ENCODE assay signal across 16 cellular contexts in genomic region chr1:158115126-158115525, GRCh38.
DNase-seq lines count a peak whose midpoint lies in the region; ATAC-seq, FAIRE-seq and TF ChIP-seq lines count a peak whose summit lies in the region.
"Had no signal": no experiment of that assay in that cellular context is flagged by ENCODE, and none has a peak within 500 bp of the region (broad histone marks: within the 10 kb centered on the region; RNA-seq: fewer than 3 reads in every experiment).

No MANE protein-coding gene starts in this region.

- POLR2A ChIA-PET in activated CD4-positive, alpha-beta memory T cell treated with anti-CD3 and anti-CD28 coated beads for 36 hours (lab: Charles Lee), result no interaction called here

- ATAC-seq in GM18870 (IDR thresholded peaks at IDR 0.05; ENCODE audit: unreplicated experiment) (peak; percentile 92), GM21737 (IDR thresholded peaks at IDR 0.05; ENCODE audit: unreplicated experiment) (peak; percentile 67), HG03354 (IDR thresholded peaks at IDR 0.05; ENCODE audit: poor library complexity, severe bottlenecking, unreplicated experiment) (peak; percentile 84)
- ATAC-seq: stimulated activated effector memory CD8-positive, alpha-beta T cell treated with anti-CD3 and anti-CD28 coated beads, Interleukin-12 subunit alpha, Interleukin-12 subunit beta, amount 100 ng/mL, for 72 hours had no signal

- no peak for DNase-seq in mesenchymal stem cell
- no peak for DNase-seq in frontal cortex (ENCODE audit: low spot score in 2 of 2)
- no peak for DNase-seq in D721Med (ENCODE audit: insufficient read length, low spot score)
- DNase-seq in activated CD4-positive, alpha-beta memory T cell treated with anti-CD3 and anti-CD28 coated beads for 36 hours, result no peak
- no peak for DNase-seq in activated T-helper 1 cell treated with anti-CD3 and anti-CD28 coated beads, Interleukin-12 subunit alpha, Interleukin-12 subunit beta, Interleukin-2, Interleukin-4 antibody, amounts not matched to agents 30 ng/mL and 10 ng/mL and 1 ng/mL, durations not matched to agents 14 hours and 24 hours and 36 hours (ENCODE audit: low spot score)
- DNase-seq: activated effector memory CD4-positive, alpha-beta T cell treated with Interleukin-2 at 50 U/mL for 16 hours; brain microvascular endothelial cell; CD4-positive, CD25-positive, alpha-beta regulatory T cell; GF-D8; mesendoderm; NCI-H510A had no signal

- no peak overlapping the region for H3K27ac Mint-ChIP-seq in activated CD4-positive, alpha-beta memory T cell treated with anti-CD3 and anti-CD28 coated beads for 36 hours
- H3K27ac Mint-ChIP-seq in activated T-helper 1 cell treated with anti-CD3 and anti-CD28 coated beads, Interleukin-12 subunit alpha, Interleukin-12 subunit beta, Interleukin-2, Interleukin-4 antibody, amounts not matched to agents 30 ng/mL and 10 ng/mL and 1 ng/mL, durations not matched to agents 14 hours and 24 hours and 36 hours, result no peak overlapping the region
- H3K27ac Mint-ChIP-seq: CD4-positive, CD25-positive, alpha-beta regulatory T cell; stimulated activated effector memory CD8-positive, alpha-beta T cell treated with anti-CD3 and anti-CD28 coated beads, Interleukin-12 subunit alpha, Interleukin-12 subunit beta, amount 100 ng/mL, for 72 hours had no signal

- peaks cover 22% of the 10 kb centered on the region for H3K4me1 ChIP-seq in mesenchymal stem cell (ENCODE audit: control insufficient read depth, insufficient read depth, low read depth, low read length)
- H3K4me1 ChIP-seq: parathyroid adenoma had no signal

- no peak overlapping the region for H3K18ac ChIP-seq in mesenchymal stem cell (ENCODE audit: low read depth in 1 of 2, low read length in 2 of 2)

- H2AFZ ChIP-seq in mesenchymal stem cell (ENCODE audit: low read depth, low read length), result no peak overlapping the region
- H2AFZ ChIP-seq: parathyroid adenoma had no signal

- FAIRE-seq in frontal cortex (lab: Jason Lieb, UNC) (no peak), D721Med (lab: Jason Lieb, UNC) (no peak)

- H3K9me3 Mint-ChIP-seq in activated CD4-positive, alpha-beta memory T cell treated with anti-CD3 and anti-CD28 coated beads for 36 hours, result no peaks in the 10 kb centered on the region
- no peaks in the 10 kb centered on the region for H3K9me3 Mint-ChIP-seq in activated T-helper 1 cell treated with anti-CD3 and anti-CD28 coated beads, Interleukin-12 subunit alpha, Interleukin-12 subunit beta, Interleukin-2, Interleukin-4 antibody, amounts not matched to agents 30 ng/mL and 10 ng/mL and 1 ng/mL, durations not matched to agents 14 hours and 24 hours and 36 hours
- H3K9me3 Mint-ChIP-seq: stimulated activated effector memory CD8-positive, alpha-beta T cell treated with anti-CD3 and anti-CD28 coated beads, Interleukin-12 subunit alpha, Interleukin-12 subunit beta, amount 100 ng/mL, for 72 hours had no signal

- H3K4me2 ChIP-seq in mesenchymal stem cell (ENCODE audit: low read length, poor library complexity, severe bottlenecking), result no peak overlapping the region

- no peak overlapping the region for H3K9ac ChIP-seq in mesenchymal stem cell (ENCODE audit: low read length)
- H3K9ac ChIP-seq: parathyroid adenoma had no signal

- intact Hi-C loops in activated CD4-positive, alpha-beta memory T cell treated with anti-CD3 and anti-CD28 coated beads for 36 hours (cut with micrococcal nuclease), result loop anchor here (10.0 kb wide), 1 partner anchor 60 kb away; no protein-coding TSS in a partner anchor
- intact Hi-C loops in activated T-helper 1 cell treated with anti-CD3 and anti-CD28 coated beads, Interleukin-12 subunit alpha, Interleukin-12 subunit beta, Interleukin-2, Interleukin-4 antibody, amounts not matched to agents 30 ng/mL and 10 ng/mL and 1 ng/mL, durations not matched to agents 14 hours and 24 hours and 36 hours (cut with micrococcal nuclease), result no loop called here

- H3K36me3 Mint-ChIP-seq in activated CD4-positive, alpha-beta memory T cell treated with anti-CD3 and anti-CD28 coated beads for 36 hours, result no peaks in the 10 kb centered on the region
- no peaks in the 10 kb centered on the region for H3K36me3 Mint-ChIP-seq in activated T-helper 1 cell treated with anti-CD3 and anti-CD28 coated beads, Interleukin-12 subunit alpha, Interleukin-12 subunit beta, Interleukin-2, Interleukin-4 antibody, amounts not matched to agents 30 ng/mL and 10 ng/mL and 1 ng/mL, durations not matched to agents 14 hours and 24 hours and 36 hours (ENCODE audit: low read depth)
- H3K36me3 Mint-ChIP-seq: CD4-positive, CD25-positive, alpha-beta regulatory T cell; stimulated activated effector memory CD8-positive, alpha-beta T cell treated with anti-CD3 and anti-CD28 coated beads, Interleukin-12 subunit alpha, Interleukin-12 subunit beta, amount 100 ng/mL, for 72 hours had no signal

- H3K27me3 ChIP-seq in mesenchymal stem cell (ENCODE audit: control insufficient read depth in 1 of 2, insufficient read depth in 1 of 2, low read length in 2 of 2), result peaks cover 0 to 5% of the 10 kb centered on the region in 2 experiments

- no peak overlapping the region for H3K14ac ChIP-seq in mesenchymal stem cell (ENCODE audit: low read length in 2 of 2)

- no peak overlapping the region for H2BK15ac ChIP-seq in mesenchymal stem cell (ENCODE audit: low read depth, poor library complexity, severe bottlenecking)

- peak overlapping the region; percentile 59 for H2AK5ac ChIP-seq in mesenchymal stem cell (ENCODE audit: low read length, severe bottlenecking)

- peaks cover 52% of the 10 kb centered on the region for H3K27me3 Mint-ChIP-seq in activated CD4-positive, alpha-beta memory T cell treated with anti-CD3 and anti-CD28 coated beads for 36 hours
- peaks cover 51% of the 10 kb centered on the region for H3K27me3 Mint-ChIP-seq in activated T-helper 1 cell treated with anti-CD3 and anti-CD28 coated beads, Interleukin-12 subunit alpha, Interleukin-12 subunit beta, Interleukin-2, Interleukin-4 antibody, amounts not matched to agents 30 ng/mL and 10 ng/mL and 1 ng/mL, durations not matched to agents 14 hours and 24 hours and 36 hours (ENCODE audit: insufficient read depth)

- 95% methylated on average over 4 of the region's 4 CpGs for WGBS in mesenchymal stem cell

- no peaks in the 10 kb centered on the region for H3K36me3 ChIP-seq in mesenchymal stem cell (ENCODE audit: control insufficient read depth in 1 of 2, insufficient read depth in 2 of 2, low read depth in 1 of 2, low read length in 2 of 2)
- H3K36me3 ChIP-seq: brain microvascular endothelial cell had no signal

- no peak overlapping the region for H4K91ac ChIP-seq in mesenchymal stem cell (ENCODE audit: low read length)

- peaks cover 11% of the 10 kb centered on the region for H3K4me1 Mint-ChIP-seq in activated CD4-positive, alpha-beta memory T cell treated with anti-CD3 and anti-CD28 coated beads for 36 hours (ENCODE audit: low read depth)
- peaks cover 10% of the 10 kb centered on the region for H3K4me1 Mint-ChIP-seq in activated T-helper 1 cell treated with anti-CD3 and anti-CD28 coated beads, Interleukin-12 subunit alpha, Interleukin-12 subunit beta, Interleukin-2, Interleukin-4 antibody, amounts not matched to agents 30 ng/mL and 10 ng/mL and 1 ng/mL, durations not matched to agents 14 hours and 24 hours and 36 hours (ENCODE audit: low read depth)

- no peak overlapping the region for H4K8ac ChIP-seq in mesenchymal stem cell (ENCODE audit: low read length)

- H3K27ac ChIP-seq in mesenchymal stem cell (ENCODE audit: low read length, poor library complexity, severe bottlenecking), result no peak overlapping the region
- H3K27ac ChIP-seq: brain microvascular endothelial cell, parathyroid adenoma had no signal

- H3K9me3 ChIP-seq in mesenchymal stem cell (ENCODE audit: control insufficient read depth, low read length), result no peaks in the 10 kb centered on the region

- H2BK120ac ChIP-seq in mesenchymal stem cell (ENCODE audit: low read depth, low read length), result no peak overlapping the region

- H3K4ac ChIP-seq in mesenchymal stem cell (ENCODE audit: low read depth in 1 of 2, low read length in 2 of 2), result no peak overlapping the region

- no peak overlapping the region for H3K4me3 ChIP-seq in mesenchymal stem cell (ENCODE audit: insufficient read depth in 1 of 2, low read depth in 1 of 2, low read length in 2 of 2)

- no peaks in the 10 kb centered on the region for H3K79me1 ChIP-seq in mesenchymal stem cell (replicated peaks; ENCODE audit: low read length, poor library complexity, severe bottlenecking)

- H2BK5ac ChIP-seq in mesenchymal stem cell (ENCODE audit: low read depth, low read length, poor library complexity, severe bottlenecking), result no peak overlapping the region

- H3K4me3 Mint-ChIP-seq in activated CD4-positive, alpha-beta memory T cell treated with anti-CD3 and anti-CD28 coated beads for 36 hours, result no peak overlapping the region
- no peak overlapping the region for H3K4me3 Mint-ChIP-seq in activated T-helper 1 cell treated with anti-CD3 and anti-CD28 coated beads, Interleukin-12 subunit alpha, Interleukin-12 subunit beta, Interleukin-2, Interleukin-4 antibody, amounts not matched to agents 30 ng/mL and 10 ng/mL and 1 ng/mL, durations not matched to agents 14 hours and 24 hours and 36 hours
- H3K4me3 Mint-ChIP-seq: stimulated activated effector memory CD8-positive, alpha-beta T cell treated with anti-CD3 and anti-CD28 coated beads, Interleukin-12 subunit alpha, Interleukin-12 subunit beta, amount 100 ng/mL, for 72 hours had no signal

- H2BK12ac ChIP-seq in mesenchymal stem cell (ENCODE audit: low read length in 2 of 2), result no peak overlapping the region

- no peak for TF ChIP-seq CTCF in D721Med (IDR thresholded peaks at IDR 0.05; ENCODE audit: insufficient read depth, missing control alignments)

- H3K23ac ChIP-seq in mesenchymal stem cell (ENCODE audit: low read length in 2 of 2), result no peak overlapping the region

- CTCF ChIA-PET in activated CD4-positive, alpha-beta memory T cell treated with anti-CD3 and anti-CD28 coated beads for 36 hours (lab: Charles Lee), result interaction anchor here (1.4 to 11.8 kb wide), 5 partner anchors 9 to 123 kb away, joined by 4 to 115 read pairs (median 10); no protein-coding TSS in a partner anchor
